ENCODE assay signal across 14 cellular contexts in the genomic region with DNA sequence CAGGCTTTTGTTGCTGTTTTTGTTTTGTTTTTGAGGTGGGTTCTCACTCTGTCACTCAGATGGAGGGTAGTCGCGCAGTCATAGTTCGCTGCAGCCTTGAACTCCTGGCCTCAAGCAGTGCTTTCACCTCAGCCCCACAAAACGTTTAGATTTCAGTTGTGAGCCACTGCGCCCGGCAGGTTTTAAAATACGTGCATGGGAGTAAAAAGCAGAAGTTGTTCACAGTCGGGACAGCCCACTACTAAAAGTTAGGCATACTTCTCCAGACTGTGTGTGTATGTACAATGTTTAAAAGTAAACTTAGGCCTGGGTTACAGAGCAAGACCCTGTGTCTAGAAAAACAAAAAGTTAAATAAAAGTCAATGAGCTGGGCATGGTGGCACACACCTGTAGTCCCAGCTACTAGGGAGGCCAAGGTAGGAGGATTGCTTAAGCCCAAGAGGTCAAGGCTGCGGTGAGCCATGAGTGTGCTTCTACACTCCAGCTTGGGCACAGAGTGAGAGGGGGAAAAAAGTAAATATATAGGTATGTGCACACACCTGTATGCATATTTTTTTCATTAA. TPM values are rescaled to one million over a fixed set of nuclear protein-coding genes. Genes with fewer than 3 reads are reported as not detected.
DNase-seq lines count a peak whose midpoint lies in the region; ATAC-seq and TF ChIP-seq lines count a peak whose summit lies in the region.
"Had no signal": no experiment of that assay in that cellular context is flagged by ENCODE, and none has a peak within 500 bp of the region (broad histone marks: within the 10 kb centered on the region; RNA-seq: fewer than 3 reads in every experiment).

No MANE protein-coding gene starts in this region.

- H3K27me3 Mint-ChIP-seq in activated T-helper 17 cell treated with anti-CD3 and anti-CD28 coated beads, Interleukin-2, amount 50 U/mL, for 72 hours, result no peaks in the 10 kb centered on the region

- peaks cover 91% of the 10 kb centered on the region for H3K4me1 ChIP-seq in psoas muscle

- H3K27ac Mint-ChIP-seq in activated T-helper 17 cell treated with anti-CD3 and anti-CD28 coated beads, Interleukin-2, amount 50 U/mL, for 72 hours, result no peak overlapping the region

- TF ChIP-seq CTCF in psoas muscle (IDR thresholded peaks at IDR 0.05), result no peak

- H3K4me3 ChIP-seq in GM08714 (ENCODE audit: low read length) (peak overlapping the region; percentile 5; the same call in 1 of the 2 replicates), psoas muscle (peak overlapping the region; percentile 13)
- H3K4me3 ChIP-seq: colonic mucosa, lung, MG63 had no signal

- 80 to 88% (median 85%) methylated on average over 9 of the region's 9 CpGs for WGBS in psoas muscle, 3 donors

- intact Hi-C loops in psoas muscle (cut with DNase I), result loop anchor here in 1 of 2 donors (5.0 to 10.0 kb wide), 2 partner anchors 33 to 56 kb away; partner anchors contain the start of genes HSD11B1L and MICOS13

- DNase-seq in MV-4-11 (lab: John Stamatoyannopoulos, UW) (peak; percentile 76), psoas muscle (no peak), COLO829 (ENCODE audit: low spot score) (no peak)
- DNase-seq: activated gamma-delta T cell, colonic mucosa, GOT3, MG63, NCI-H748 treated with DMSO at 0.1 percent for 48 hours, T1000 had no signal

- H3K36me3 ChIP-seq in psoas muscle (ENCODE audit: insufficient read depth in 1 of 2, low read depth in 1 of 2), result peaks cover 0 to 50% of the 10 kb centered on the region in 2 donors

- H3K36me3 Mint-ChIP-seq in activated T-helper 17 cell treated with anti-CD3 and anti-CD28 coated beads, Interleukin-2, amount 50 U/mL, for 72 hours (ENCODE audit: low read depth), result peaks cover 96% of the 10 kb centered on the region

- no peaks in the 10 kb centered on the region for H3K9me3 Mint-ChIP-seq in activated T-helper 17 cell treated with anti-CD3 and anti-CD28 coated beads, Interleukin-2, amount 50 U/mL, for 72 hours

- H3K27ac ChIP-seq in psoas muscle, result peak overlapping the region; percentile 61
- H3K27ac ChIP-seq: colonic mucosa had no signal

- peaks cover 48% of the 10 kb centered on the region for H3K4me1 Mint-ChIP-seq in activated T-helper 17 cell treated with anti-CD3 and anti-CD28 coated beads, Interleukin-2, amount 50 U/mL, for 72 hours

- H3K9me3 ChIP-seq in psoas muscle, result no peaks in the 10 kb centered on the region
- H3K9me3 ChIP-seq: colonic mucosa, MG63 had no signal

- H3K4me3 Mint-ChIP-seq in activated T-helper 17 cell treated with anti-CD3 and anti-CD28 coated beads, Interleukin-2, amount 50 U/mL, for 72 hours, result peak overlapping the region; percentile 38

- H3K27me3 ChIP-seq in psoas muscle (ENCODE audit: insufficient read depth in 3 of 3, low read length in 2 of 3), result no peaks in the 10 kb centered on the region
- H3K27me3 ChIP-seq: colonic mucosa, MG63 had no signal

- no peak for ATAC-seq in activated T-helper 17 cell treated with anti-CD3 and anti-CD28 coated beads, Interleukin-2, amount 50 U/mL, for 72 hours (replicated peaks)
- ATAC-seq in psoas muscle, result no peak
- ATAC-seq in HG03460 (IDR thresholded peaks at IDR 0.05; ENCODE audit: unreplicated experiment), result no peak
- ATAC-seq in GM21825 (IDR thresholded peaks at IDR 0.05; ENCODE audit: unreplicated experiment), result no peak

RNA-seq across cellular contexts. Expression of gene SAFB, which starts 6.1 kb away (rescaled TPM):
- total RNA-seq in activated T-helper 17 cell treated with anti-CD3 and anti-CD28 coated beads, Interleukin-2, amount 50 U/mL, for 72 hours, result 100 to 1,000 TPM; 119 to 124 TPM
- total RNA-seq in psoas muscle, result 10 to 100 TPM; 51.3 to 88.9 (median 65.1) TPM
- polyA plus RNA-seq in psoas muscle, result 10 to 100 TPM; 53.7 to 83.1 (median 61.0) TPM

RNA-seq across cellular contexts. Expression of gene SAFB2, which starts 6.4 kb away (rescaled TPM):
- total RNA-seq in activated T-helper 17 cell treated with anti-CD3 and anti-CD28 coated beads, Interleukin-2, amount 50 U/mL, for 72 hours, result 100 to 1,000 TPM; 126 to 159 TPM
- total RNA-seq in psoas muscle, result 10 to 100 TPM; 30.4 to 52.9 (median 45.6) TPM
- 10 to 100 TPM; 31.0 to 45.2 (median 31.3) TPM for polyA plus RNA-seq in psoas muscle

RNA-seq across cellular contexts. Expression of gene MICOS13, which starts 51.3 kb away (rescaled TPM):
- total RNA-seq in activated T-helper 17 cell treated with anti-CD3 and anti-CD28 coated beads, Interleukin-2, amount 50 U/mL, for 72 hours, result 10 to 100 TPM; 29.5 to 38.7 TPM
- 100 to 1,000 TPM; 103 to 133 (median 119) TPM for total RNA-seq in psoas muscle
- polyA plus RNA-seq in psoas muscle, result 100 to 1,000 TPM; 138 to 245 (median 234) TPM

RNA-seq across cellular contexts. Expression of gene HSD11B1L, which starts 51.8 kb away (rescaled TPM):
- 1 to 10 TPM; 2.3 to 5.3 TPM for total RNA-seq in activated T-helper 17 cell treated with anti-CD3 and anti-CD28 coated beads, Interleukin-2, amount 50 U/mL, for 72 hours
- 1 to 10 TPM; 4.5 to 6.2 (median 4.6) TPM for total RNA-seq in psoas muscle
- polyA plus RNA-seq in psoas muscle, result 10 to 100 TPM in 2 of 3 donors, 1 to 10 TPM in 1; 4.7 to 15.6 (median 11.7) TPM
